ENCODE assay signal across 4 cellular contexts in the genomic region with DNA sequence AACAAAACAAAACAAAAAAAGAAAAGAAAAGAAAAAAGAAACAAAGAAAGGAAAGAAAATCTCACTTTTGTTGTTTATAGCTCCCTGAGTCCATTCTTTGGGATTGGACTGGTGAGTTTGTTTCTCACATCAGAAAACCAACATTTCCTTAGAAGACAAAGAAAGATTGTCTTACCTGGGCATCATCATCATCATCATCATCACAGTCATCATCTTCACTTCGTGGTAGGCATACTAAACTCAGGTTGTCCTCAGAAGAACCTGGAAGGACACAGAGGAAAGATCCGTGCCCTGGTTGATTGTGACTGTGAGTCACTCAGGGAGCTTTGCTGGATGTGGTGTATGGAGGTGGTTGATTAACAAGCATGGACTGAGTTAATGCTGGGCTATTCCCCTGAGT. TPM values are rescaled to one million over a fixed set of nuclear protein-coding genes. Genes with fewer than 3 reads are reported as not detected.
"Had no signal": no experiment of that assay in that cellular context is flagged by ENCODE, and none has a peak within 500 bp of the region (broad histone marks: within the 10 kb centered on the region; RNA-seq: fewer than 3 reads in every experiment).

No MANE protein-coding gene starts in this region.

RNA-seq across cellular contexts. Expression of a gene that starts 10.2 kb away (rescaled TPM):
- total RNA-seq: SK-MEL-5 had no signal

RNA-seq across cellular contexts. Expression of a gene that starts 41.8 kb away (rescaled TPM):
- total RNA-seq: OCI-LY7, PC-3, SK-MEL-5 had no signal
- polyA plus RNA-seq: SK-N-SH had no signal
